ENCODE assay signal across 20 cellular contexts in the genomic region with DNA sequence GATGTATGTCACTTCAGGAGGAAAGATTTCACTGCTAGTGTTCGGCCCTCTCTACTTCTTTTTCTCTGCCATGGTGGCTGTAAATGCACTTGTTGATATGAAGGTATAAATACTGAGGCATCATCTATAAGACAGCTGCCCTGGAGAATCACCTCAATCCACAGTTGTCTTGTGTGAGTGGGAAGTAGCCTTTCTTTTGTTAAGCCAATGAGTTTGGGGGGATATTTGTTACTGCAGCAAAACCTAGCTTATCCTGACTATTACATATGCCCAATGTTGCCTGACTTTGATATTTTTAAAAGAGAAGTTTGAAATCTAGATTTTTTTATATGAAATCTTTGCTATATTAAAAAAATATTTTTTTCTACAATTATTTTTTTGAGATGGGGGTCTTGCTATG. TPM values are rescaled to one million over a fixed set of nuclear protein-coding genes. Genes with fewer than 3 reads are reported as not detected.
A peak's percentile ranks its signal among the peaks of the same experiment; 100 is the strongest.
DNase-seq lines count a peak whose midpoint lies in the region; ATAC-seq, FAIRE-seq and TF ChIP-seq lines count a peak whose summit lies in the region.
"Had no signal": no experiment of that assay in that cellular context is flagged by ENCODE, and none has a peak within 500 bp of the region (broad histone marks: within the 10 kb centered on the region; RNA-seq: fewer than 3 reads in every experiment).

No MANE protein-coding gene starts in this region.

- TF ChIP-seq EP300 in HepG2 (IDR thresholded peaks at IDR 0.05; ENCODE audit: low read depth in 2 of 2, low read length in 2 of 2), result no peak
- no peak for TF ChIP-seq EP300 in HepG2 (CRISPR knock-in tag; IDR thresholded peaks at IDR 0.05; ENCODE audit: borderline replicate concordance)

- intact Hi-C loops in HepG2 (cut with micrococcal nuclease; ENCODE audit: unreplicated experiment) (no loop called here), right lobe of liver (cut with DNase I) (no loop called here)

- H3K36me3 ChIP-seq in HepG2 (replicated peaks in 1 of 2; ENCODE audit: control insufficient read depth in 1 of 2, insufficient read depth in 2 of 2, low read length in 2 of 2) (no peaks in the 10 kb centered on the region), right lobe of liver (no peaks in the 10 kb centered on the region), HEK293 (ENCODE audit: control insufficient read depth in 2 of 2, insufficient read depth in 1 of 2, low read length in 2 of 2) (no peaks in the 10 kb centered on the region)
- H3K36me3 ChIP-seq: BLaER1 treated with 17β-estradiol and CSF1 and Interleukin-3, amounts not matched to agents 10 nM and 100 nM had no signal

- TF ChIP-seq CTCF in HepG2 (CRISPR knock-in tag; IDR thresholded peaks at IDR 0.05) (no peak), right lobe of liver (IDR thresholded peaks at IDR 0.05) (no peak), HEK293 (tag by site-specific recombination; IDR thresholded peaks at IDR 0.05) (no peak)

- H3K9me3 ChIP-seq in HepG2 (ENCODE audit: low read length), result no peaks in the 10 kb centered on the region
- peaks cover 0 to 3% (median 0%) of the 10 kb centered on the region in 4 donors for H3K9me3 ChIP-seq in right lobe of liver
- H3K9me3 ChIP-seq in HEK293 (ENCODE audit: control insufficient read depth, insufficient read depth, low read depth, low read length), result no peaks in the 10 kb centered on the region

- BruUV-seq in HepG2 (replicated peaks; lab: Mats Ljungman, UMichigan), result no TSS peak

- no peak overlapping the region for H3K9ac ChIP-seq in HepG2 (ENCODE audit: insufficient read depth, low read depth, low read length)
- H3K9ac ChIP-seq: BLaER1 treated with 17β-estradiol and CSF1 and Interleukin-3, amounts not matched to agents 10 nM and 100 nM had no signal

- TF ChIP-seq POLR2A in HepG2 (IDR thresholded peaks at IDR 0.05; ENCODE audit: insufficient read depth in 1 of 2, low read depth in 2 of 2, low read length in 2 of 2) (no peak), right lobe of liver (IDR thresholded peaks at IDR 0.05) (no peak)

- no peak for FAIRE-seq in HepG2 (lab: Jason Lieb, UNC)
- FAIRE-seq: A204.1, D721Med, G401.6, GM12891, GM19239 had no signal

- ATAC-seq in HepG2 (no peak), right lobe of liver (no peak), HG02571 (IDR thresholded peaks at IDR 0.05; ENCODE audit: unreplicated experiment) (no peak)
- ATAC-seq: CD8-positive, alpha-beta T cell had no signal

- WGBS in HepG2 (ENCODE audit: low lambda C conversion rate), result 85% methylated on average over 1 of the region's 1 CpG
- no CpG with 5 or more reads among the region's 1 CpG for WGBS in right lobe of liver (ENCODE audit: insufficient coverage, low coverage, low lambda C conversion rate, missing lambda C conversion rate)

- CTCF ChIA-PET in HepG2 (lab: Yijun Ruan, JAX; ENCODE audit: low intra/inter-chr PET ratio, low total read pairs), result no interaction called here
- CTCF ChIA-PET in HEK293 (lab: Yijun Ruan, JAX), result interaction anchor here (1.2 to 1.3 kb wide), 2 partner anchors 117 to 137 kb away, joined by 5 read pairs; no protein-coding TSS in a partner anchor

- no peak for TF ChIP-seq RAD21 in HepG2 (CRISPR knock-in tag; IDR thresholded peaks at IDR 0.05)

- H3K4me1 ChIP-seq in HepG2 (ENCODE audit: insufficient read depth, low read length) (peaks cover 29% of the 10 kb centered on the region), right lobe of liver (peaks cover 0 to 6% (median 3%) of the 10 kb centered on the region in 4 donors), HEK293 (ENCODE audit: control insufficient read depth, insufficient read depth, low read length) (no peaks in the 10 kb centered on the region)

- in situ Hi-C loops in HepG2 (cut with HindIII; ENCODE audit: extremely low pct_ligation_motif_present, low pct_unique_long_range_greater_than_20kb), result no loop called here

- H2AFZ ChIP-seq in HepG2 (ENCODE audit: low read length), result no peak overlapping the region

- no peak for DNase-seq in HepG2 (ENCODE audit: low spot score)
- no peak for DNase-seq in right lobe of liver
- no peak for DNase-seq in central memory CD4-positive, alpha-beta T cell
- DNase-seq: 8988T; ACHN; Caco-2; Calu3; CD4-positive, alpha-beta T cell; CD8-positive, alpha-beta T cell; DMS79 treated with DMSO at 0.1 percent for 48 hours; GF-D8 had no signal

- POLR2A ChIA-PET in HepG2 (lab: Yijun Ruan, JAX), result no interaction called here
- POLR2A ChIA-PET in HEK293 (lab: Yijun Ruan, JAX), result no interaction called here

- peaks cover 0 to 5% of the 10 kb centered on the region in 2 experiments; a peak in 2 of 5 replicates for H3K27me3 ChIP-seq in HepG2 (ENCODE audit: control insufficient read depth in 1 of 2, insufficient read depth in 2 of 2, low read length in 2 of 2)
- no peaks in the 10 kb centered on the region for H3K27me3 ChIP-seq in right lobe of liver

- H3K27ac ChIP-seq in HepG2 (ENCODE audit: extremely low read length, insufficient read depth, low read length) (no peak overlapping the region), right lobe of liver (no peak overlapping the region), HEK293 (ENCODE audit: extremely low read depth, low read depth, low read length) (no peak overlapping the region)
- H3K27ac ChIP-seq: BLaER1 treated with 17β-estradiol and CSF1 and Interleukin-3, amounts not matched to agents 10 nM and 100 nM; C4-2B had no signal

- peaks cover under 1% of the 10 kb centered on the region for H3K79me2 ChIP-seq in HepG2 (ENCODE audit: insufficient read depth, low read length)

- H4K20me1 ChIP-seq in HepG2 (ENCODE audit: insufficient read depth, low read length), result peaks cover 3% of the 10 kb centered on the region; the same call in 1 of the 2 replicates

- no peak overlapping the region for H3K4me2 ChIP-seq in HepG2 (ENCODE audit: low read depth, low read length)

- H3K4me3 ChIP-seq in HepG2 (replicated peaks in 1 of 3; ENCODE audit: insufficient read depth in 1 of 3, low read depth in 2 of 3, low read length in 3 of 3), result no peak overlapping the region
- no peak overlapping the region for H3K4me3 ChIP-seq in right lobe of liver
- no peak overlapping the region for H3K4me3 ChIP-seq in HEK293 (ENCODE audit: low read depth, low read length)
- H3K4me3 ChIP-seq: BLaER1 treated with 17β-estradiol and CSF1 and Interleukin-3, amounts not matched to agents 10 nM and 100 nM had no signal

TF ChIP-seq in HepG2, 621 proteins besides CTCF, POLR2A, EP300 and RAD21 (continues in another document):
- TF ChIP-seq NFIC (IDR thresholded peaks at IDR 0.05; ENCODE audit: low read length) (no peak), ZNF264 (CRISPR knock-in tag; IDR thresholded peaks at IDR 0.05) (no peak), ZNF12 (CRISPR knock-in tag; IDR thresholded peaks at IDR 0.05) (peak; percentile 99), GLI4 (CRISPR knock-in tag; IDR thresholded peaks at IDR 0.05; ENCODE audit: borderline replicate concordance) (no peak)
- TF ChIP-seq, protein P1, sequence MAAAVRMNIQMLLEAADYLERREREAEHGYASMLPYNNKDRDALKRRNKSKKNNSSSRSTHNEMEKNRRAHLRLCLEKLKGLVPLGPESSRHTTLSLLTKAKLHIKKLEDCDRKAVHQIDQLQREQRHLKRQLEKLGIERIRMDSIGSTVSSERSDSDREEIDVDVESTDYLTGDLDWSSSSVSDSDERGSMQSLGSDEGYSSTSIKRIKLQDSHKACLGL (CRISPR knock-in tag; IDR thresholded peaks at IDR 0.05), result no peak

TF ChIP-seq in HEK293, 187 proteins besides CTCF, POLR2A, EP300 and RAD21 (continues in another document):
- no peak for TF ChIP-seq ZNF274 (IDR thresholded peaks at IDR 0.05; ENCODE audit: low read length)
- TF ChIP-seq ZNF274 (tag by site-specific recombination; IDR thresholded peaks at IDR 0.05; ENCODE audit: borderline replicate concordance), result no peak
- peak; percentile 48 for TF ChIP-seq SETDB1 (IDR thresholded peaks at IDR 0.05; ENCODE audit: insufficient read length, low read length)
- 0 out of 2 replicates have a peak, but pooled peaks have one; percentile 9 for TF ChIP-seq SCRT2 (tag by site-specific recombination; IDR thresholded peaks at IDR 0.05)
- no peak for TF ChIP-seq BCL11B (tag by site-specific recombination; IDR thresholded peaks at IDR 0.05; ENCODE audit: low read depth)
- TF ChIP-seq RBAK (tag by site-specific recombination; IDR thresholded peaks at IDR 0.05), result peak; percentile 68; the same call in 1 of the 2 replicates
- no peak for TF ChIP-seq ZNF510 (tag by site-specific recombination; IDR thresholded peaks at IDR 0.05; ENCODE audit: insufficient replicate concordance)

RNA-seq across cellular contexts. Expression of a gene that starts 3.3 kb away (rescaled TPM):
- total RNA-seq in HepG2 (2016; rRNA removed; fragmentation: Illumina TruSeq; extraction: Trizol) (7.7 and 8.9 TPM in 2 replicates), right lobe of liver (10 to 100 TPM in 4 of 6 experiments, 1 to 10 TPM in 2; 8.3 to 22.0 (median 11.8) TPM)
- 10.3 and 11.0 TPM in 2 replicates for total RNA-seq in HepG2 (2016; cell fraction: cytosol; rRNA removed; fragmentation: Illumina TruSeq; extraction: Trizol; ENCODE audit: low read depth)
- 6.0 and 9.8 TPM in 2 replicates for total RNA-seq in HepG2 (2016; cell fraction: insoluble cytoplasmic fraction; rRNA removed; fragmentation: Illumina TruSeq; extraction: Trizol)
- 19.5 and 19.7 TPM in 2 replicates for total RNA-seq in HepG2 (2016; cell fraction: membrane; rRNA removed; fragmentation: Illumina TruSeq; extraction: Trizol)
- 3.2 and 3.9 TPM in 2 replicates for total RNA-seq in HepG2 (2016; cell fraction: nucleus; rRNA removed; fragmentation: Illumina TruSeq; extraction: Trizol)
- polyA plus RNA-seq in HepG2 (2011; rRNA removed), result 8.0 and 9.0 TPM in 2 replicates
- polyA plus RNA-seq in HepG2 (2011; cell fraction: cytosol; rRNA removed), result 8.4 and 10.0 TPM in 2 replicates
- polyA plus RNA-seq in HepG2 (2011; cell fraction: nucleus; rRNA removed), result 10.7 and 11.2 TPM in 2 replicates
- 6.3 and 12.0 TPM in 2 replicates for polyA plus RNA-seq in HepG2 (2012)
- 11.6 and 14.1 TPM in 2 replicates for polyA plus RNA-seq in HepG2 (2016; cell fraction: cytosol; fragmentation: Illumina TruSeq; extraction: Trizol; ENCODE audit: low read depth)
- 8.9 and 10.0 TPM in 2 replicates for polyA plus RNA-seq in HepG2 (2016; cell fraction: insoluble cytoplasmic fraction; fragmentation: Illumina TruSeq; extraction: Trizol; ENCODE audit: low read depth)
- polyA plus RNA-seq in HepG2 (2016; cell fraction: membrane; fragmentation: Illumina TruSeq; extraction: Trizol; ENCODE audit: low read depth), result 19.2 and 20.7 TPM in 2 replicates
- 8.8 and 10.0 TPM in 2 replicates for polyA plus RNA-seq in HepG2 (2016; cell fraction: nucleus; fragmentation: Illumina TruSeq; extraction: Trizol; ENCODE audit: insufficient read depth, low read depth)
- 4.9 and 11.8 TPM in 2 replicates for polyA minus RNA-seq in HepG2 (2011; rRNA and poly(A)+ RNA removed; ENCODE audit: low replicate concordance)
- 5.5 and 5.9 TPM in 2 replicates for polyA minus RNA-seq in HepG2 (2011; cell fraction: cytosol; rRNA and poly(A)+ RNA removed)
- 10.7 and 11.3 TPM in 2 replicates for polyA minus RNA-seq in HepG2 (2011; cell fraction: nucleus; rRNA and poly(A)+ RNA removed)
- total RNA-seq: CD8-positive, alpha-beta T cell had no signal
